ENCODE assay signal across 8 cellular contexts in genomic region chr20:63829943-63830820, GRCh38. TPM values are rescaled to one million over a fixed set of nuclear protein-coding genes. Genes with fewer than 3 reads are reported as not detected.
DNase-seq lines count a peak whose midpoint lies in the region; TF ChIP-seq lines count a peak whose summit lies in the region.

No MANE protein-coding gene starts in this region.

- H3K27me3 Mint-ChIP-seq in HFFc6 (ENCODE audit: insufficient read depth) = peaks cover 15% of the 10 kb centered on the region

- H3K4me3 ChIP-seq in BJ (ENCODE audit: low read depth, low read length) (peak overlapping the region; percentile 32), ascending aorta (peak overlapping the region; percentile 82 to 99), subcutaneous abdominal adipose tissue (ENCODE audit: low read depth in 1 of 5, low read length in 5 of 5) (peak overlapping the region; percentile 63 to 78 (median 75))

- TF ChIP-seq CTCF in BJ (IDR thresholded peaks at IDR 0.05; ENCODE audit: insufficient read depth, low read depth, low read length) = no peak
- TF ChIP-seq CTCF in HFFc6 (IDR thresholded peaks at IDR 0.05) = no peak
- no peak for TF ChIP-seq CTCF in ascending aorta (IDR thresholded peaks at IDR 0.05)

- H3K4me1 Mint-ChIP-seq in HFFc6 (ENCODE audit: low read depth) = peaks cover 30% of the 10 kb centered on the region

- DNase-seq in BJ (ENCODE audit: low read depth) (no peak), HFFc6 (no peak), ascending aorta (ENCODE audit: low spot score in 2 of 2) (no peak), iris pigment epithelial cell (ENCODE audit: low read depth) (peak; percentile 44), SHP77 (lab: John Stamatoyannopoulos, UW) (no peak), NCI-H510A treated with DMSO at 0.1 percent for 48 hours (lab: John Stamatoyannopoulos, UW) (no peak), NK-92 (lab: John Stamatoyannopoulos, UW; ENCODE audit: unreplicated experiment) (no peak)

- H3K4me1 ChIP-seq in ascending aorta (peaks cover 14 to 27% of the 10 kb centered on the region in 2 donors), subcutaneous abdominal adipose tissue (ENCODE audit: control insufficient read depth in 5 of 5, insufficient read depth in 5 of 5, low read length in 5 of 5) (peaks cover 5 to 70% (median 34%) of the 10 kb centered on the region in 5 donors)

- H3K27ac ChIP-seq in ascending aorta = peak overlapping the region in 1 of 2 donors; percentile 39
- peak overlapping the region; percentile 51 for H3K27ac ChIP-seq in subcutaneous abdominal adipose tissue (ENCODE audit: low read depth, low read length)

- POLR2A ChIA-PET in BJ (lab: Charles Lee) = interaction anchor here (0.6 kb wide), 1 partner anchor 86 kb away, joined by 4 read pairs; no protein-coding TSS in a partner anchor

- H3K9me3 ChIP-seq in ascending aorta (no peaks in the 10 kb centered on the region), subcutaneous abdominal adipose tissue (ENCODE audit: control insufficient read depth in 5 of 5, low read length in 5 of 5) (no peaks in the 10 kb centered on the region)

- H3K36me3 ChIP-seq in BJ (ENCODE audit: control insufficient read depth, insufficient read depth, low read length) = no peaks in the 10 kb centered on the region
- no peaks in the 10 kb centered on the region for H3K36me3 ChIP-seq in ascending aorta
- peaks cover 0 to 3% (median 0%) of the 10 kb centered on the region in 5 donors for H3K36me3 ChIP-seq in subcutaneous abdominal adipose tissue (ENCODE audit: control insufficient read depth in 5 of 5, insufficient read depth in 5 of 5, low read length in 5 of 5)

- peaks cover 18% of the 10 kb centered on the region for H3K27me3 ChIP-seq in BJ (ENCODE audit: control insufficient read depth, insufficient read depth, low read length)
- H3K27me3 ChIP-seq in ascending aorta = no peaks in the 10 kb centered on the region
- peaks cover 0 to 18% (median 3%) of the 10 kb centered on the region in 5 donors for H3K27me3 ChIP-seq in subcutaneous abdominal adipose tissue (ENCODE audit: control insufficient read depth in 5 of 5, insufficient read depth in 4 of 5, low read length in 5 of 5)

- peaks cover 5% of the 10 kb centered on the region; the same call in 1 of the 2 replicates for H3K36me3 Mint-ChIP-seq in HFFc6 (ENCODE audit: low read depth)

- H3K9me3 Mint-ChIP-seq in HFFc6 = no peaks in the 10 kb centered on the region

- CTCF ChIA-PET in BJ (lab: Yijun Ruan, JAX) = no interaction called here

- no peak overlapping the region for H3K27ac Mint-ChIP-seq in HFFc6

- intact Hi-C loops in ascending aorta (cut with DNase I) = loop anchor here (5.0 kb wide), 1 partner anchor 88 kb away; no protein-coding TSS in a partner anchor

- peak overlapping the region in 4 of 5 donors; percentile 38 to 76 (median 67) for H3K9ac ChIP-seq in subcutaneous abdominal adipose tissue (ENCODE audit: low read length in 5 of 5)

- H3K4me3 Mint-ChIP-seq in HFFc6 = peak overlapping the region; percentile 77

RNA-seq across cellular contexts. Expression of gene ZBTB46, which starts 0.9 kb away (rescaled TPM):
- 0.13 and 0.32 TPM in 2 replicates for polyA plus RNA-seq in BJ (2011; rRNA removed)
- polyA minus RNA-seq in BJ (2011; rRNA and poly(A)+ RNA removed) = 1.9 and 3.6 TPM in 2 replicates
- 1 to 10 TPM in 2 of 6 experiments, under 1 TPM in 4; 0.38 to 1.1 (median 0.64) TPM for total RNA-seq in HFFc6 (2021; fragmentation: NEBNext Ultra II Directional; extraction: Animal tissue kit (Norgen Biotek cat#: 25700))
- 39.5 TPM for total RNA-seq in ascending aorta

RNA-seq across cellular contexts. Expression of gene ABHD16B, which starts 31.1 kb away (rescaled TPM):
- not detected in 2 replicates for polyA plus RNA-seq in BJ (2011; rRNA removed)
- polyA minus RNA-seq in BJ (2011; rRNA and poly(A)+ RNA removed) = not detected in 2 replicates
- not detected for total RNA-seq in HFFc6 (2021; fragmentation: NEBNext Ultra II Directional; extraction: Animal tissue kit (Norgen Biotek cat#: 25700))
- total RNA-seq in ascending aorta = not detected

RNA-seq across cellular contexts. Expression of gene TPD52L2, which starts 34.9 kb away (rescaled TPM):
- polyA plus RNA-seq in BJ (2011; rRNA removed) = 243 and 288 TPM in 2 replicates
- 72.3 and 109 TPM in 2 replicates for polyA minus RNA-seq in BJ (2011; rRNA and poly(A)+ RNA removed)
- total RNA-seq in HFFc6 (2021; fragmentation: NEBNext Ultra II Directional; extraction: Animal tissue kit (Norgen Biotek cat#: 25700)) = 100 to 1,000 TPM; 161 to 196 (median 169) TPM
- total RNA-seq in ascending aorta = 161 TPM

Comparison
In these comparisons a context has a peak if more than half of its experiments do, and no peak if none do; other contexts are left out.
1. H3K4me3 ChIP-seq: peak in every context shown above with its lines; median percentile 90 in ascending aorta; 75 in subcutaneous abdominal adipose tissue; 32 in BJ.
2. RNA of gene ZBTB46, which starts 0.9 kb away (total RNA-seq): 39.5 TPM in ascending aorta (single experiment); 0.38 to 1.1 TPM in HFFc6; every median in the first group is over 10 times any median in the second.